In genomic region chr17:40251576-40251975, GRCh38 we compare ENCODE assay signal across 1 cellular context.
TF ChIP-seq lines count a peak whose summit lies in the region.

No MANE protein-coding gene starts in this region.

TF ChIP-seq in HEK293, 187 proteins besides CTCF, POLR2A, EP300 and RAD21 (continued from another document):
- TF ChIP-seq ELK4 (IDR thresholded peaks at IDR 0.05; ENCODE audit: borderline replicate concordance, low read depth, low read length) = no peak
- TF ChIP-seq ZNF560 (tag by site-specific recombination; IDR thresholded peaks at IDR 0.05; ENCODE audit: borderline replicate concordance) = no peak
- TF ChIP-seq ZBTB26 (tag by site-specific recombination; optimal IDR thresholded peaks at IDR 0.05) = no peak
- no peak for TF ChIP-seq ZNF19 (tag by site-specific recombination; IDR thresholded peaks at IDR 0.05; ENCODE audit: low read depth)
- TF ChIP-seq ZNF26 (tag by site-specific recombination; IDR thresholded peaks at IDR 0.05) = no peak
- TF ChIP-seq ZNF341 (tag by site-specific recombination; IDR thresholded peaks at IDR 0.05; ENCODE audit: low read depth) = no peak
- TF ChIP-seq ZFP3 (tag by site-specific recombination; IDR thresholded peaks at IDR 0.05; ENCODE audit: low read depth) = no peak
- TF ChIP-seq ZNF776 (tag by site-specific recombination; IDR thresholded peaks at IDR 0.05; ENCODE audit: borderline replicate concordance) = no peak
- TF ChIP-seq GLI2 (tag by site-specific recombination; IDR thresholded peaks at IDR 0.05; ENCODE audit: borderline replicate concordance, low read depth) = peak; percentile 33; the same call in 1 of the 2 replicates
- TF ChIP-seq ZNF366 (tag by site-specific recombination; conservative IDR thresholded peaks at IDR 0.05) = peak; percentile 80
- TF ChIP-seq ZNF324 (tag by site-specific recombination; IDR thresholded peaks at IDR 0.05) = 0 out of 2 replicates have a peak, but pooled peaks have one; percentile 44
- TF ChIP-seq MZF1 (tag by site-specific recombination; IDR thresholded peaks at IDR 0.05; ENCODE audit: borderline replicate concordance) = 0 out of 2 replicates have a peak, but pooled peaks have one; percentile 51
- TF ChIP-seq ZNF626 (tag by site-specific recombination; IDR thresholded peaks at IDR 0.05) = no peak
- no peak for TF ChIP-seq ZNF280C (tag by site-specific recombination; IDR thresholded peaks at IDR 0.05)
- TF ChIP-seq ZNF692 (tag by site-specific recombination; IDR thresholded peaks at IDR 0.05) = 0 out of 2 replicates have a peak, but pooled peaks have one; percentile 31
- TF ChIP-seq ZIC2 (tag by site-specific recombination; IDR thresholded peaks at IDR 0.05) = peak; percentile 40; the same call in 1 of the 2 replicates
- peak; percentile 77 for TF ChIP-seq ZSCAN30 (tag by site-specific recombination; IDR thresholded peaks at IDR 0.05)
- TF ChIP-seq KLF17 (tag by site-specific recombination; IDR thresholded peaks at IDR 0.05) = peak; percentile 82
- TF ChIP-seq ZEB2 (tag by site-specific recombination; IDR thresholded peaks at IDR 0.05) = peak; percentile 96
- no peak for TF ChIP-seq MYNN (tag by site-specific recombination; IDR thresholded peaks at IDR 0.05; ENCODE audit: borderline replicate concordance)
- TF ChIP-seq ZNF221 (tag by site-specific recombination; IDR thresholded peaks at IDR 0.05; ENCODE audit: borderline replicate concordance) = no peak
- no peak for TF ChIP-seq ZNF658 (tag by site-specific recombination; IDR thresholded peaks at IDR 0.05)
- peak; percentile 81 for TF ChIP-seq ZNF639 (tag by site-specific recombination; IDR thresholded peaks at IDR 0.05)
- 0 out of 2 replicates have a peak, but pooled peaks have one; percentile 24 for TF ChIP-seq SP3 (tag by site-specific recombination; IDR thresholded peaks at IDR 0.05)
- 0 out of 2 replicates have a peak, but pooled peaks have one; percentile 9 for TF ChIP-seq SCRT2 (tag by site-specific recombination; IDR thresholded peaks at IDR 0.05)
- no peak for TF ChIP-seq ZNF138 (tag by site-specific recombination; IDR thresholded peaks at IDR 0.05; ENCODE audit: borderline replicate concordance)
- no peak for TF ChIP-seq ZNF211 (tag by site-specific recombination; IDR thresholded peaks at IDR 0.05; ENCODE audit: low read depth)
- TF ChIP-seq REST (tag by site-specific recombination; IDR thresholded peaks at IDR 0.05) = no peak
- peak; percentile 74 for TF ChIP-seq PRDM4 (tag by site-specific recombination; IDR thresholded peaks at IDR 0.05)
